In genomic region chr17:35088911-35089845, GRCh38 we compare ENCODE assay signal across 8 cellular contexts. TPM values are rescaled to one million over a fixed set of nuclear protein-coding genes. Genes with fewer than 3 reads are reported as not detected.
DNase-seq lines count a peak whose midpoint lies in the region; ATAC-seq and TF ChIP-seq lines count a peak whose summit lies in the region.

No MANE protein-coding gene starts in this region.

- WGBS in HUES64 = 3% methylated on average over 88 of the region's 92 CpGs
- WGBS in esophagus muscularis mucosa = 21% methylated on average over 13 of the region's 92 CpGs

- peak overlapping the region; percentile 84 for H3K4me3 ChIP-seq in HUES64 (ENCODE audit: low read length)
- peak overlapping the region; percentile 88 for H3K4me3 ChIP-seq in PC-3 (ENCODE audit: low read length)
- H3K4me3 ChIP-seq in esophagus muscularis mucosa = peak overlapping the region; percentile 74 to 97 (median 92)

- H3K27ac ChIP-seq in HUES64 (ENCODE audit: low read depth, low read length) = peak overlapping the region; percentile 69
- peak overlapping the region; percentile 99 for H3K27ac ChIP-seq in PC-3 (ENCODE audit: low read length)
- peak overlapping the region; percentile 87 to 94 (median 92) for H3K27ac ChIP-seq in esophagus muscularis mucosa (replicated peaks in 1 of 4)

- POLR2A ChIA-PET in PC-3 (lab: Charles Lee; ENCODE audit: unreplicated experiment) = interaction anchor here (0.7 kb wide), 1 partner anchor 114 kb away, joined by 3 read pairs; no protein-coding TSS in a partner anchor

- H3K4me1 ChIP-seq in HUES64 (ENCODE audit: insufficient read depth, low read length) = peaks cover 39% of the 10 kb centered on the region
- peaks cover 40% of the 10 kb centered on the region for H3K4me1 ChIP-seq in PC-3 (ENCODE audit: insufficient read depth, low read length)
- H3K4me1 ChIP-seq in esophagus muscularis mucosa = peaks cover 13 to 35% (median 26%) of the 10 kb centered on the region in 4 donors

- H3K9me3 ChIP-seq in HUES64 (ENCODE audit: insufficient read depth, low read depth, low read length) (no peaks in the 10 kb centered on the region), PC-3 (ENCODE audit: low read length) (no peaks in the 10 kb centered on the region), esophagus muscularis mucosa (no peaks in the 10 kb centered on the region)

- no peaks in the 10 kb centered on the region for H4K20me1 ChIP-seq in PC-3 (ENCODE audit: low read length)

- peak; percentile 49 for DNase-seq in DMS153 (lab: John Stamatoyannopoulos, UW)
- peak; percentile 83 for DNase-seq in PC-3
- DNase-seq in activated T-cell treated with anti-CD3 and anti-CD28 coated beads, Interleukin-2, amount 50 U/mL, for 48 hours = peak; percentile 93 to 96
- DNase-seq in esophagus muscularis mucosa (ENCODE audit: extremely low spot score) = peak; percentile 94
- DNase-seq in myocyte (ENCODE audit: low read depth) = peak; percentile 86
- peak; percentile 92 to 93 for DNase-seq in stimulated activated effector memory CD8-positive, alpha-beta T cell treated with anti-CD3 and anti-CD28 coated beads, Interleukin-12 subunit alpha, Interleukin-12 subunit beta, amount 100 ng/mL, for 72 hours (ENCODE audit: low spot score in 2 of 2)

- peaks cover 6% of the 10 kb centered on the region for H3F3A ChIP-seq in PC-3 (ENCODE audit: low read length, unreplicated experiment)

- peak overlapping the region; percentile 75 for H3K9ac ChIP-seq in HUES64 (ENCODE audit: low read depth, low read length)
- H3K9ac ChIP-seq in PC-3 (ENCODE audit: low read length) = peak overlapping the region; percentile 100

- TF ChIP-seq CTCF in PC-3 (conservative IDR thresholded peaks at IDR 0.05; ENCODE audit: low read depth, low read length) = peak; percentile 62
- TF ChIP-seq CTCF in esophagus muscularis mucosa (IDR thresholded peaks at IDR 0.05) = peak; percentile 85 to 89 (median 88)

- peaks cover 42% of the 10 kb centered on the region for H3K4me1 Mint-ChIP-seq in stimulated activated effector memory CD8-positive, alpha-beta T cell treated with anti-CD3 and anti-CD28 coated beads, Interleukin-12 subunit alpha, Interleukin-12 subunit beta, amount 100 ng/mL, for 72 hours

- H3K4me3 Mint-ChIP-seq in stimulated activated effector memory CD8-positive, alpha-beta T cell treated with anti-CD3 and anti-CD28 coated beads, Interleukin-12 subunit alpha, Interleukin-12 subunit beta, amount 100 ng/mL, for 72 hours = peak overlapping the region; percentile 95

- H3K27me3 ChIP-seq in HUES64 (ENCODE audit: insufficient read depth, low read length) (peaks cover 8% of the 10 kb centered on the region; the same call in 1 of the 2 replicates), PC-3 (ENCODE audit: low read length) (no peaks in the 10 kb centered on the region), esophagus muscularis mucosa (no peaks in the 10 kb centered on the region)

- H3K27ac Mint-ChIP-seq in stimulated activated effector memory CD8-positive, alpha-beta T cell treated with anti-CD3 and anti-CD28 coated beads, Interleukin-12 subunit alpha, Interleukin-12 subunit beta, amount 100 ng/mL, for 72 hours = peak overlapping the region; percentile 95

- TF ChIP-seq EP300 in esophagus muscularis mucosa (IDR thresholded peaks at IDR 0.05) = no peak

- intact Hi-C loops in PC-3 (cut with micrococcal nuclease) (loop anchor here (1.0 to 5.0 kb wide), 2 partner anchors 67 to 91 kb away; no protein-coding TSS in a partner anchor), esophagus muscularis mucosa (cut with DNase I) (loop anchor here (2.0 to 5.0 kb wide), 3 partner anchors 92 to 128 kb away; partner anchors contain the start of genes CCT6B, LIG3 and ZNF830)

- peak overlapping the region; percentile 75 for H2AFZ ChIP-seq in PC-3 (ENCODE audit: low read length)

- H3K9me2 ChIP-seq in PC-3 (replicated peaks; ENCODE audit: low read length) = no peaks in the 10 kb centered on the region

- H3K36me3 ChIP-seq in HUES64 (ENCODE audit: insufficient read depth, low read length) (no peaks in the 10 kb centered on the region), PC-3 (ENCODE audit: low read depth, low read length) (no peaks in the 10 kb centered on the region), esophagus muscularis mucosa (no peaks in the 10 kb centered on the region)

- BruUV-seq in PC-3 (replicated peaks; lab: Mats Ljungman, UMichigan) = no TSS peak

- H3K9me3 Mint-ChIP-seq in stimulated activated effector memory CD8-positive, alpha-beta T cell treated with anti-CD3 and anti-CD28 coated beads, Interleukin-12 subunit alpha, Interleukin-12 subunit beta, amount 100 ng/mL, for 72 hours = no peaks in the 10 kb centered on the region

- peak; percentile 51 for TF ChIP-seq POLR2A in esophagus muscularis mucosa (IDR thresholded peaks at IDR 0.05; ENCODE audit: low read depth)

- CTCF ChIA-PET in PC-3 (lab: Charles Lee) = interaction anchor here (0.6 to 1.1 kb wide), 3 partner anchors 34 to 97 kb away, joined by 3 read pairs; no protein-coding TSS in a partner anchor

- H3K36me3 Mint-ChIP-seq in stimulated activated effector memory CD8-positive, alpha-beta T cell treated with anti-CD3 and anti-CD28 coated beads, Interleukin-12 subunit alpha, Interleukin-12 subunit beta, amount 100 ng/mL, for 72 hours = peaks cover 17% of the 10 kb centered on the region

- peaks cover 40% of the 10 kb centered on the region for H3K79me2 ChIP-seq in PC-3 (ENCODE audit: low read length)

- peak; percentile 62 for ATAC-seq in GM21447 (IDR thresholded peaks at IDR 0.05; ENCODE audit: unreplicated experiment)
- ATAC-seq in PC-3 = peak; percentile 70
- peak; percentile 83 for ATAC-seq in stimulated activated effector memory CD8-positive, alpha-beta T cell treated with anti-CD3 and anti-CD28 coated beads, Interleukin-12 subunit alpha, Interleukin-12 subunit beta, amount 100 ng/mL, for 72 hours

- peak overlapping the region; percentile 96 for H3K4me2 ChIP-seq in PC-3 (ENCODE audit: low read length)

RNA-seq across cellular contexts. Expression of gene RFFL, which starts 25.7 kb away (rescaled TPM):
- 10.5 TPM for polyA plus RNA-seq in HUES64 (2013, experiment 1 of 2)
- 14.2 TPM for polyA plus RNA-seq in HUES64 (2013, experiment 2 of 2)
- total RNA-seq in PC-3 (2014; rRNA removed) = 37.7 and 46.4 TPM in 2 replicates
- 10 to 100 TPM; 19.5 to 40.9 (median 33.3) TPM for total RNA-seq in esophagus muscularis mucosa
- 9.9 and 12.9 TPM in 2 replicates for total RNA-seq in myocyte
- polyA plus RNA-seq in myocyte (2012) = 8.2 TPM

RNA-seq across cellular contexts. Expression of gene RAD51D, which starts 30.5 kb away (rescaled TPM):
- polyA plus RNA-seq in HUES64 (2013, experiment 1 of 2) = 9.4 TPM
- 10.0 TPM for polyA plus RNA-seq in HUES64 (2013, experiment 2 of 2)
- total RNA-seq in PC-3 (2014; rRNA removed) (10.7 and 16.5 TPM in 2 replicates), esophagus muscularis mucosa (10 to 100 TPM in 2 of 4 donors, 1 to 10 TPM in 2; 8.9 to 12.8 (median 10.7) TPM), myocyte (4.6 and 6.6 TPM in 2 replicates)
- 10.9 TPM for polyA plus RNA-seq in myocyte (2012)

RNA-seq across cellular contexts. Expression of gene FNDC8, which starts 32.2 kb away (rescaled TPM):
- not detected for polyA plus RNA-seq in HUES64 (2013, experiment 1 of 2)
- polyA plus RNA-seq in HUES64 (2013, experiment 2 of 2) = not detected
- total RNA-seq in PC-3 (2014; rRNA removed) = not detected in 2 replicates
- total RNA-seq in esophagus muscularis mucosa = not detected
- total RNA-seq in myocyte = not detected in 2 replicates
- polyA plus RNA-seq in myocyte (2012) = not detected

RNA-seq across cellular contexts. Expression of gene NLE1, which starts 52.9 kb away (rescaled TPM):
- polyA plus RNA-seq in HUES64 (2013, experiment 1 of 2) = 27.8 TPM
- polyA plus RNA-seq in HUES64 (2013, experiment 2 of 2) = 24.1 TPM
- total RNA-seq in PC-3 (2014; rRNA removed) (18.6 and 33.5 TPM in 2 replicates), esophagus muscularis mucosa (10 to 100 TPM in 3 of 4 donors, 1 to 10 TPM in 1; 9.6 to 16.1 (median 13.8) TPM), myocyte (15.0 and 15.7 TPM in 2 replicates)
- polyA plus RNA-seq in myocyte (2012) = 11.6 TPM

RNA-seq across cellular contexts. Expression of gene UNC45B, which starts 58.4 kb away (rescaled TPM):
- 0.15 TPM for polyA plus RNA-seq in HUES64 (2013, experiment 1 of 2)
- 0.32 TPM for polyA plus RNA-seq in HUES64 (2013, experiment 2 of 2)
- not detected in 2 replicates for total RNA-seq in PC-3 (2014; rRNA removed)
- under 1 TPM in 3 of 4 donors, not detected in 1; under 0.01 to 0.23 (median 0.06) TPM for total RNA-seq in esophagus muscularis mucosa
- 266 and 287 TPM in 2 replicates for total RNA-seq in myocyte
- polyA plus RNA-seq in myocyte (2012) = 71.8 TPM

Comparison
In these comparisons a context has a peak if more than half of its experiments do, and no peak if none do; other contexts are left out.
1. Peak in every context shown above with its lines: DNase-seq, ATAC-seq, H3K4me3 ChIP-seq and H3K27ac ChIP-seq.